Comparison of ENCODE assay signal across 10 cellular contexts in the genomic region with DNA sequence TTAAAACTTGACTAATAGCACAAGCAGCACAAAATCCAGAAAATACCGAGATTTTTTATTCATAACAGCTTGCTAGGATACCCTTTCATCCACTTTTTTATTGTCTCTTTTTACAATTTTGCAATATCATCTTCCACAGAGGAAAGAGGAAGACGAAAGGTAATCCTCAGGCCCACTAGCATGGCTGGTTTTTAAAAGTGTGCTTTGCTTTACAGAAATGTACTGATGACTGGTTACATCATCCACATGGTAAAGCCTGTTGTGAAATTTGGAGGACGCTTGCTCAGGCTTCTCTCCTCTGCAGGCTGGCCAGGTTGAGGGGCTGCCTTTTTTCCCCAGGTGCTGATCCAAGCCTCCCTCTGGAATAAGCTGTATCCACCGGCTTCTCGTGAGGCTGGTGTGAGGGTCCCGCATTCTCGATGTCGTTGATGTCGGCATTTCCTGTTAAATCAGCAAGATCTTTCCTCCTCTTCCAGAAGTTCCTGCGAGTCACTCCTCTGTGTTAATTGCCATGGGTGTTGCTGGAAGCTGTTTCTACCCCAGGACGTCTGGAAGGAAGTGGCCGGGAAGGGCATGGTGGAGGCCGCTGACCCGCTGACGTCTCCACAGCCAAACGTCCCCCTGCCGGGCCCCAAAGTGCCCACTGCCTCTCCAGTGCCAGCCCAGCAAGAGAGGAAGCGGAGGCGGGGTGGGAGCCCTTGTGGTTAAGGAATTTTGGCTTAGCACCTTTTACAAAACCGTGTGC.
DNase-seq lines count a peak whose midpoint lies in the region.
"Had no signal": no experiment of that assay in that cellular context is flagged by ENCODE, and none has a peak within 500 bp of the region (broad histone marks: within the 10 kb centered on the region; RNA-seq: fewer than 3 reads in every experiment).

No MANE protein-coding gene starts in this region.

- peak; percentile 32 for DNase-seq in EH (ENCODE audit: low read depth)
- peak; percentile 45 for DNase-seq in RKO (ENCODE audit: low spot score)
- peak; percentile 18 for DNase-seq in fibroblast of the conjunctiva (ENCODE audit: low read depth)
- DNase-seq in DMS79 (lab: John Stamatoyannopoulos, UW): no peak
- no peak for DNase-seq in NCI-H1694 treated with DMSO at 0.1 percent for 48 hours (lab: John Stamatoyannopoulos, UW)
- no peak for DNase-seq in stimulated activated CD8-positive, alpha-beta memory T cell treated with anti-CD3 and anti-CD28 coated beads, Interleukin-4, amount 100 ng/mL, for 48 hours
- DNase-seq: activated naive CD4-positive, alpha-beta T cell treated with Interleukin-2 at 50 U/mL for 16 hours; NK-92 treated with Interleukin-12 subunit alpha and Interleukin-12 subunit beta, amount 100 ng/mL, for 24 hours; nucleus accumbens; stimulated activated CD4-positive, alpha-beta T cell treated with anti-CD3 and anti-CD28 coated beads, Interleukin-4, amount 100 ng/mL, for 1 hour had no signal

Comparison
In these comparisons a context has a peak if more than half of its experiments do, and no peak if none do; other contexts are left out.
1. DNase-seq: peak in EH (single experiment), RKO (single experiment) and fibroblast of the conjunctiva (single experiment); none in DMS79 (single experiment), NCI-H1694 treated with DMSO at 0.1 percent for 48 hours (single experiment) and stimulated activated CD8-positive, alpha-beta memory T cell treated with anti-CD3 and anti-CD28 coated beads, Interleukin-4, amount 100 ng/mL, for 48 hours (single experiment).